ENCODE assay signal across 20 cellular contexts in genomic region chr12:119689935-119690500, GRCh38. TPM values are rescaled to one million over a fixed set of nuclear protein-coding genes. Genes with fewer than 3 reads are reported as not detected.
DNase-seq lines count a peak whose midpoint lies in the region; ATAC-seq, FAIRE-seq and TF ChIP-seq lines count a peak whose summit lies in the region.
"Had no signal": no experiment of that assay in that cellular context is flagged by ENCODE, and none has a peak within 500 bp of the region (broad histone marks: within the 10 kb centered on the region; RNA-seq: fewer than 3 reads in every experiment).

No MANE protein-coding gene starts in this region.

- peaks cover 25% of the 10 kb centered on the region for H3K36me3 Mint-ChIP-seq in activated CD4-positive, alpha-beta T cell treated with anti-CD3 and anti-CD28 coated beads, Interleukin-2, amount 10 ng/mL, durations not matched to agents 24 days and 14 days (ENCODE audit: low read depth)
- H3K36me3 Mint-ChIP-seq: CD4-positive, alpha-beta memory T cell had no signal

- H3K4me3 ChIP-seq in K562 (no peak overlapping the region), kidney (ENCODE audit: low read length in 2 of 2) (no peak overlapping the region), testis (peak overlapping the region; percentile 6 to 22), aorta (ENCODE audit: low read length in 2 of 2) (no peak overlapping the region)
- H3K4me3 ChIP-seq: GM23248 had no signal

- TF ChIP-seq EP300 in K562 (IDR thresholded peaks at IDR 0.05; ENCODE audit: low read length), result no peak

- TF ChIP-seq CTCF in VCaP (conservative IDR thresholded peaks at IDR 0.05) (no peak), K562 (IDR thresholded peaks at IDR 0.05 in 2 of 3, conservative IDR thresholded peaks at IDR 0.05 in 1 of 3; ENCODE audit: insufficient read depth in 2 of 3, low read depth in 1 of 3, low read length in 3 of 3) (no peak), kidney (IDR thresholded peaks at IDR 0.05; ENCODE audit: borderline replicate concordance, extremely low read depth, insufficient read depth) (no peak), testis (IDR thresholded peaks at IDR 0.05) (no peak)

- H4K20me1 ChIP-seq in K562 (replicated peaks; ENCODE audit: control insufficient read depth, insufficient read depth, low read length), result no peaks in the 10 kb centered on the region

- CTCF ChIA-PET in K562 (lab: Yijun Ruan, JAX; ENCODE audit: low intra/inter-chr PET ratio), result no interaction called here

- DNase-seq in K562 (ENCODE audit: extremely low read depth in 1 of 4, low spot score in 3 of 4) (no peak), kidney (no peak), testis (no peak), globus pallidus (ENCODE audit: low spot score) (no peak), aorta (no peak)
- no peak for DNase-seq in activated CD4-positive, alpha-beta T cell treated with anti-CD3 and anti-CD28 coated beads, Interleukin-2, amount 10 ng/mL, durations not matched to agents 24 days and 14 days
- DNase-seq: C1 segment of cervical spinal cord; Calu3; CD4-positive, alpha-beta memory T cell; COR-L47; DMS53; DMS79 treated with DMSO at 0.1 percent for 48 hours; GF-D8; GM23248; H7; HCEC 1CT had no signal

- TF ChIP-seq RAD21 in K562 (CRISPR knock-in tag; conservative IDR thresholded peaks at IDR 0.05 in 1 of 2, IDR thresholded peaks at IDR 0.05 in 1 of 2), result no peak

- ATAC-seq in K562 (no peak), aorta (ENCODE audit: low FRiP score) (no peak)

- H3K27me3 Mint-ChIP-seq in activated CD4-positive, alpha-beta T cell treated with anti-CD3 and anti-CD28 coated beads, Interleukin-2, amount 10 ng/mL, durations not matched to agents 24 days and 14 days, result no peaks in the 10 kb centered on the region
- H3K27me3 Mint-ChIP-seq: CD4-positive, alpha-beta memory T cell had no signal

- in situ Hi-C loops in K562 (cut with MboI), result no loop called here

- no peak overlapping the region for H3K27ac Mint-ChIP-seq in activated CD4-positive, alpha-beta T cell treated with anti-CD3 and anti-CD28 coated beads, Interleukin-2, amount 10 ng/mL, durations not matched to agents 24 days and 14 days
- H3K27ac Mint-ChIP-seq: CD4-positive, alpha-beta memory T cell had no signal

- intact Hi-C loops in K562 (cut with micrococcal nuclease) (no loop called here), kidney (cut with DNase I) (no loop called here), testis (cut with DNase I; ENCODE audit: low total_unique reads) (no loop called here), aorta (cut with DNase I) (no loop called here)
- intact Hi-C loops in activated CD4-positive, alpha-beta T cell treated with anti-CD3 and anti-CD28 coated beads, Interleukin-2, amount 10 ng/mL, durations not matched to agents 24 days and 14 days (cut with micrococcal nuclease), result loop anchor here (10.0 kb wide), 1 partner anchor 215 kb away; no protein-coding TSS in a partner anchor

- H3K9me3 ChIP-seq in K562 (replicated peaks; ENCODE audit: control insufficient read depth, insufficient read depth, low read depth, low read length), result no peaks in the 10 kb centered on the region
- no peaks in the 10 kb centered on the region for H3K9me3 ChIP-seq in kidney (ENCODE audit: control insufficient read depth in 1 of 2, low read length in 2 of 2)
- H3K9me3 ChIP-seq in testis, result no peaks in the 10 kb centered on the region
- H3K9me3 ChIP-seq in aorta (ENCODE audit: control insufficient read depth, low read length), result no peaks in the 10 kb centered on the region

- H3K4me1 ChIP-seq in K562 (replicated peaks in 1 of 2; ENCODE audit: control insufficient read depth in 2 of 2, insufficient read depth in 2 of 2, low read length in 2 of 2) (peaks cover 0 to 3% of the 10 kb centered on the region in 2 experiments; a peak in 1 of 5 replicates), kidney (ENCODE audit: control insufficient read depth in 1 of 2, insufficient read depth in 1 of 2, low read depth in 1 of 2, low read length in 2 of 2) (peaks cover 51 to 77% of the 10 kb centered on the region in 2 donors), testis (peaks cover 13% of the 10 kb centered on the region), aorta (ENCODE audit: control insufficient read depth in 1 of 2, insufficient read depth in 2 of 2, low read length in 2 of 2) (no peaks in the 10 kb centered on the region)

- peak overlapping the region; percentile 82; the same call in 1 of the 2 replicates for H3K27ac ChIP-seq in VCaP
- no peak overlapping the region for H3K27ac ChIP-seq in K562 (ENCODE audit: extremely low read depth, low read depth, low read length)
- H3K27ac ChIP-seq in kidney (ENCODE audit: low read depth in 2 of 2, low read length in 2 of 2), result peak overlapping the region; percentile 45 to 71
- H3K27ac ChIP-seq in testis, result no peak overlapping the region
- H3K27ac ChIP-seq in aorta (ENCODE audit: low read depth in 1 of 2, low read length in 2 of 2), result no peak overlapping the region
- H3K27ac ChIP-seq: GM23248 had no signal

- no peak overlapping the region for H2AFZ ChIP-seq in K562 (ENCODE audit: low read depth, low read length)
- H2AFZ ChIP-seq: GM23248 had no signal

- H3K79me2 ChIP-seq in K562 (ENCODE audit: control insufficient read depth, insufficient read depth, low read length), result no peaks in the 10 kb centered on the region

- no peaks in the 10 kb centered on the region for H3K9me1 ChIP-seq in K562 (ENCODE audit: control insufficient read depth, insufficient read depth, low read length)

- TF ChIP-seq POLR2A in K562 (conservative IDR thresholded peaks at IDR 0.05), result no peak
- no peak for TF ChIP-seq POLR2A in testis (IDR thresholded peaks at IDR 0.05)

- no peak overlapping the region for H3K4me2 ChIP-seq in K562 (ENCODE audit: insufficient read depth, low read length)

- H3K9ac ChIP-seq in K562 (ENCODE audit: insufficient read depth in 1 of 2, low read depth in 2 of 2, low read length in 2 of 2) (no peak overlapping the region), kidney (ENCODE audit: low read length in 2 of 2) (no peak overlapping the region)
- H3K9ac ChIP-seq: GM23248 had no signal

- WGBS in K562 (ENCODE audit: insufficient coverage, low coverage, missing lambda C conversion rate), result 97% methylated on average over 24 of the region's 38 CpGs
- WGBS in testis, 2 donors, result 64 to 73% methylated on average over 15 to 38 of the region's 38 CpGs
- 96 to 97% methylated on average over 38 of the region's 38 CpGs for WGBS in aorta, 2 donors

- no peaks in the 10 kb centered on the region for H3K4me1 Mint-ChIP-seq in activated CD4-positive, alpha-beta T cell treated with anti-CD3 and anti-CD28 coated beads, Interleukin-2, amount 10 ng/mL, durations not matched to agents 24 days and 14 days
- H3K4me1 Mint-ChIP-seq: CD4-positive, alpha-beta memory T cell had no signal

- no peak overlapping the region for H3K4me3 Mint-ChIP-seq in activated CD4-positive, alpha-beta T cell treated with anti-CD3 and anti-CD28 coated beads, Interleukin-2, amount 10 ng/mL, durations not matched to agents 24 days and 14 days

- no peaks in the 10 kb centered on the region for H3K9me3 Mint-ChIP-seq in activated CD4-positive, alpha-beta T cell treated with anti-CD3 and anti-CD28 coated beads, Interleukin-2, amount 10 ng/mL, durations not matched to agents 24 days and 14 days
- H3K9me3 Mint-ChIP-seq: CD4-positive, alpha-beta memory T cell had no signal

- H3K36me3 ChIP-seq in K562 (ENCODE audit: control insufficient read depth, insufficient read depth, low read length) (peaks cover 48% of the 10 kb centered on the region), kidney (ENCODE audit: control insufficient read depth in 1 of 2, insufficient read depth in 2 of 2, low read length in 2 of 2) (no peaks in the 10 kb centered on the region), testis (ENCODE audit: low read depth, missing control alignments) (no peaks in the 10 kb centered on the region), aorta (ENCODE audit: control insufficient read depth in 1 of 2, insufficient read depth in 2 of 2, low read length in 1 of 2) (no peaks in the 10 kb centered on the region)

- H3K27me3 ChIP-seq in K562 (ENCODE audit: control insufficient read depth in 2 of 2, insufficient read depth in 2 of 2, low read length in 2 of 2) (no peaks in the 10 kb centered on the region), testis (no peaks in the 10 kb centered on the region), aorta (ENCODE audit: control insufficient read depth in 1 of 2, insufficient read depth in 2 of 2, low read length in 1 of 2) (no peaks in the 10 kb centered on the region)

- POLR2A ChIA-PET in K562 (lab: Yijun Ruan, JAX), result interaction anchor here (0.7 to 3.1 kb wide), 2 partner anchors 10 to 15 kb away, joined by 3 to 16 read pairs; no protein-coding TSS in a partner anchor

- FAIRE-seq in K562 (lab: Jason Lieb, UNC), result no peak
- no peak for FAIRE-seq in kidney (lab: Jason Lieb, UNC)
- FAIRE-seq: GM12891, GM18507, H1 had no signal

- BruUV-seq in K562 (replicated peaks; lab: Mats Ljungman, UMichigan), result no TSS peak

RNA-seq across cellular contexts. Expression of gene PRKAB1, which starts 22.1 kb away (rescaled TPM):
- total RNA-seq in K562 (2011; cell fraction: chromatin; rRNA removed; ENCODE audit: low replicate concordance), result 108 and 130 TPM in 2 replicates
- total RNA-seq in K562 (2011; cell fraction: nucleolus; rRNA removed), result 98.2 and 105 TPM in 2 replicates
- 109 and 139 TPM in 2 replicates for total RNA-seq in K562 (2011; cell fraction: nucleoplasm; rRNA removed)
- 45.3 and 59.7 TPM in 2 replicates for total RNA-seq in K562 (2014; rRNA removed)
- 48.8 and 54.3 TPM in 2 replicates for total RNA-seq in K562 (2014; rRNA removed; fragmentation: Illumina TruSeq; extraction: Trizol)
- total RNA-seq in K562 (2015; rRNA removed; fragmentation: Illumina TruSeq; extraction: Trizol), result 57.4 and 63.8 TPM in 2 replicates
- total RNA-seq in K562 (2021), result 83.8 and 93.8 TPM in 2 replicates
- 85.7 and 137 TPM in 2 replicates for polyA plus RNA-seq in K562 (2011; rRNA removed)
- polyA plus RNA-seq in K562 (2011; cell fraction: cytosol; rRNA removed), result 83.7 and 86.2 TPM in 2 replicates
- polyA plus RNA-seq in K562 (2011; cell fraction: nucleus; rRNA removed), result 173 and 183 TPM in 2 replicates
- polyA plus RNA-seq in K562 (2012), result 59.1 and 104 TPM in 2 replicates
- 83.1 and 94.2 TPM in 2 replicates for polyA plus RNA-seq in K562 (2014; fragmentation: Illumina TruSeq; extraction: Trizol)
- 10 to 100 TPM; 32.6 to 38.2 TPM for polyA plus RNA-seq in K562 (2014; fragmentation: Nextera tagmentation; extraction: Ambion mirVana)
- polyA plus RNA-seq in K562 (2014; rRNA removed), result 62.8 and 64.8 TPM in 2 replicates
- 66.6 and 90.9 TPM in 2 replicates for polyA minus RNA-seq in K562 (2011; rRNA and poly(A)+ RNA removed)
- 62.9 and 70.8 TPM in 2 replicates for polyA minus RNA-seq in K562 (2011; cell fraction: cytosol; rRNA and poly(A)+ RNA removed)
- polyA minus RNA-seq in K562 (2011; cell fraction: nucleus; rRNA and poly(A)+ RNA removed), result 80.4 and 108 TPM in 2 replicates
- total RNA-seq in kidney, result 165 TPM
- 79.9 TPM for polyA plus RNA-seq in kidney (ENCODE audit: insufficient read depth, low read depth, low replicate concordance)
- total RNA-seq in testis, result 10 to 100 TPM; 42.6 to 48.5 TPM
- polyA plus RNA-seq in testis (ENCODE audit: insufficient read depth, low read depth, low replicate concordance), result 72.5 TPM
- 27.5 and 33.3 TPM in 2 replicates for total RNA-seq in activated CD4-positive, alpha-beta T cell treated with anti-CD3 and anti-CD28 coated beads, Interleukin-2, amount 10 ng/mL, durations not matched to agents 24 days and 14 days
- 10 to 100 TPM; 25.6 to 27.0 TPM for total RNA-seq in aorta
- 10 to 100 TPM in 1 of 2 donors, 1 to 10 TPM in 1; 8.8 to 25.0 TPM for polyA plus RNA-seq in aorta

Comparison
In these comparisons a context has a peak if more than half of its experiments do, and no peak if none do; other contexts are left out.
1. H3K27ac ChIP-seq: peak in VCaP (single experiment) and kidney (2 of 2); none in K562 (single experiment), testis (0 of 2) and aorta (0 of 2).
2. H3K4me3 ChIP-seq: peak in testis (2 of 2); none in K562 (single experiment), kidney (0 of 2) and aorta (0 of 2).